In the genomic region with DNA sequence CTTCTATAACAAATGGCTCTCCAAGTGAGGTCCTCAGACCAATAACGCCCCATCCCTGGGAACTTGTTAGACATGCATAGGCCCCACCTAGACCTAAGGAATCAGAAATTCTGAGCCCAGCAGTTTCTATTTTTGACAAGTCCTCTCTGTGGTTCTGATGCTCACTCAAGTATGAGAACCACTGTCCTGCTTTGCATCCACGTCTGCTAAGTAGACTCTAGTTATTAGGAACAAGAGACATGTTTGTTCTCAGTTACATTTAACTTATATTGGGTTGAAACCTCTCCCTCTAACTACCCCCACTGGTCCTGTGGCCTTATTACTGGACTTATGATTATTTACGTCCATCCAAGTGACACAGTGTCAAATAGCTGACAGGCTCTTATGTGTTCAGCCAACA, we compare ENCODE assay signal across 13 cellular contexts.
A peak's percentile ranks its signal among the peaks of the same experiment; 100 is the strongest.
DNase-seq lines count a peak whose midpoint lies in the region; ATAC-seq, FAIRE-seq and TF ChIP-seq lines count a peak whose summit lies in the region.
"Had no signal": no experiment of that assay in that cellular context is flagged by ENCODE, and none has a peak within 500 bp of the region (broad histone marks: within the 10 kb centered on the region; RNA-seq: fewer than 3 reads in every experiment).

No MANE protein-coding gene starts in this region.

- TF ChIP-seq CTCF in GM10248 (IDR thresholded peaks at IDR 0.05; ENCODE audit: control extremely low read depth, extremely low read depth, low read depth, missing control alignments), result no peak

- H3K4me1 Mint-ChIP-seq in effector memory CD8-positive, alpha-beta T cell (ENCODE audit: low read depth in 2 of 2), result no peaks in the 10 kb centered on the region

- peaks cover 0 to 7% of the 10 kb centered on the region in 2 donors for H3K27me3 Mint-ChIP-seq in effector memory CD8-positive, alpha-beta T cell

- H3K36me3 Mint-ChIP-seq in effector memory CD8-positive, alpha-beta T cell (ENCODE audit: insufficient read depth), result no peaks in the 10 kb centered on the region

- H3K9me3 Mint-ChIP-seq in effector memory CD8-positive, alpha-beta T cell, result no peaks in the 10 kb centered on the region

- POLR2A ChIA-PET in GM10248 (lab: Yijun Ruan, JAX), result no interaction called here

- H3K27ac Mint-ChIP-seq in effector memory CD8-positive, alpha-beta T cell, result no peak overlapping the region

- peak; percentile 84 for FAIRE-seq in GM19239 (lab: Jason Lieb, UNC)
- FAIRE-seq: H1 had no signal

- DNase-seq in GM10248 (ENCODE audit: extremely low spot score) (peak; percentile 60), GM19239 (ENCODE audit: insufficient read length, low spot score) (peak; percentile 33), superior temporal gyrus (ENCODE audit: extremely low spot score) (no peak), NCI-H82 (lab: John Stamatoyannopoulos, UW) (no peak)
- no peak for DNase-seq in effector memory CD8-positive, alpha-beta T cell
- no peak for DNase-seq in NK-92 treated with Interleukin-12 subunit alpha and Interleukin-12 subunit beta, amount 100 ng/mL, for 24 hours (lab: John Stamatoyannopoulos, UW)
- DNase-seq: DND-41, SHP77 treated with DMSO at 0.1 percent for 48 hours, sigmoid colon had no signal

- CTCF ChIA-PET in GM10248 (lab: Yijun Ruan, JAX), result interaction anchor here (1.0 to 4.4 kb wide), 5 partner anchors 8 to 22 kb away, joined by 3 to 18 read pairs (median 6); no protein-coding TSS in a partner anchor

- ATAC-seq in HG02610 (IDR thresholded peaks at IDR 0.05; ENCODE audit: unreplicated experiment) (peak; percentile 79), HG03354 (IDR thresholded peaks at IDR 0.05; ENCODE audit: poor library complexity, severe bottlenecking, unreplicated experiment) (peak; percentile 93)
- no peak for ATAC-seq in effector memory CD8-positive, alpha-beta T cell (replicated peaks)
- ATAC-seq: esophagus mucosa had no signal

- no peak overlapping the region for H3K4me3 Mint-ChIP-seq in effector memory CD8-positive, alpha-beta T cell

Comparison
In these comparisons a context has a peak if more than half of its experiments do, and no peak if none do; other contexts are left out.
1. DNase-seq: peak in GM10248 (single experiment) and GM19239 (single experiment); none in effector memory CD8-positive, alpha-beta T cell (0 of 3), superior temporal gyrus (single experiment), NCI-H82 (single experiment) and NK-92 treated with Interleukin-12 subunit alpha and Interleukin-12 subunit beta, amount 100 ng/mL, for 24 hours (single experiment).